Comparison of ENCODE assay signal across 26 cellular contexts in the genomic region with DNA sequence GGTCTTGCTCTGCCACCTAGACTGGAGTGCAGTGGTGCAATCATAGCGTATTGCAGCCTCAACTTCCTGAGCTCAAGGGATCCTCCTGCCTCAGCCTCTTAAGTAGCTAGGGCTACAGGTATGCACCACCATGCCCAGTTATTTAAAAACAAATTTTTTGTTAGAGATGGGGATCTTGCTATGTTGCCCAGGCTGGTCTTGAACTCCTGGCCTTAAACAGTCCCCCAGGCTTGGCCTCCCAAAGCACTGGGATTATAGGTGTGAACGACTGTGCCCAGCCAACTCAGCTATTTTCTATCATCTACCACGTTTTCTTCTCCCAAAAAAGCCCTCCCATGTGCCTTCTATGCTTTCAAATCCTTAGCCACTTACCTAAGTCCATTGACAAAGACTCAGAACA.
"Had no signal": no experiment of that assay in that cellular context is flagged by ENCODE, and none has a peak within 500 bp of the region (broad histone marks: within the 10 kb centered on the region; RNA-seq: fewer than 3 reads in every experiment).

No MANE protein-coding gene starts in this region.

- H3K27me3 ChIP-seq: stomach, suprapubic skin, testis, thyroid gland, tibial artery, tibial nerve, transverse colon, upper lobe of left lung, upper lobe of right lung, uterus, vagina had no signal

- FAIRE-seq: urothelium cell line had no signal

- DNase-seq: stimulated activated CD4-positive, alpha-beta T cell treated with anti-CD3 and anti-CD28 coated beads, Interleukin-2, amount 100 ng/mL, for 48 hours; stimulated activated CD4-positive, alpha-beta T cell treated with anti-CD3 and anti-CD28 coated beads, Interleukin-4, amount 100 ng/mL, for 1 hour; stimulated activated CD4-positive, alpha-beta T cell treated with anti-CD3 and anti-CD28 coated beads, Interleukin-4, amount 100 ng/mL, for 24 hours; stimulated activated CD4-positive, alpha-beta T cell treated with anti-CD3 and anti-CD28 coated beads, Interleukin-4, amount 100 ng/mL, for 4 hours; stimulated activated CD8-positive, alpha-beta memory T cell treated with anti-CD3 and anti-CD28 coated beads, Interleukin-4, amount 100 ng/mL, for 48 hours; stimulated activated naive B cell treated with anti-CD40 and anti-IgM and Interleukin-4, amounts not matched to agents 10 μg/mL and 1 μg/mL and 100 μg/mL, for 72 hours; stimulated activated naive CD4-positive, alpha-beta T cell; stimulated activated naive CD4-positive, alpha-beta T cell treated with Interleukin-2 at 50 U/mL for 16 hours; stimulated activated naive CD8-positive, alpha-beta T cell treated with anti-CD3 and anti-CD28 coated beads, Interleukin-15, amount 100 ng/mL, for 72 hours; stimulated activated naive CD8-positive, alpha-beta T cell treated with anti-CD3 and anti-CD28 coated beads, Interleukin-15, Interleukin-2, amounts not matched to agents 100 U/mL and 50 U/mL, for 24 hours; stomach; substantia nigra; testis; thyroid gland; tibial artery; transverse colon; trophoblast cell; upper lobe of left lung; upper lobe of right lung; uterus had no signal

- H3K4me3 ChIP-seq: stomach, suprapubic skin, testis, thoracic aorta, thyroid gland, tibial artery, tibial nerve, transverse colon, upper lobe of left lung, upper lobe of right lung, uterus, vagina had no signal

- H3K36me3 ChIP-seq: stomach, suprapubic skin, thoracic aorta, thyroid gland, tibial artery, tibial nerve, transverse colon, upper lobe of left lung, upper lobe of right lung, uterus, vagina had no signal

- ATAC-seq: stimulated activated memory B cell treated with anti-CD40 and anti-IgM and Interleukin-4, amounts not matched to agents 10 μg/mL and 1 μg/mL and 100 μg/mL, for 72 hours; stimulated activated naive CD8-positive, alpha-beta T cell treated with anti-CD3 and anti-CD28 coated beads, Interleukin-15, Interleukin-2, amounts not matched to agents 100 U/mL and 50 U/mL, for 24 hours; upper lobe of right lung had no signal

- H3K9me3 ChIP-seq: suprapubic skin, testis, thoracic aorta, thyroid gland, tibial artery, tibial nerve, transverse colon, upper lobe of left lung, upper lobe of right lung, uterus, vagina had no signal

- H3K4me1 ChIP-seq: suprapubic skin, testis, uterus, vagina had no signal

- H3K27ac ChIP-seq: stomach, suprapubic skin, testis, thoracic aorta, thyroid gland, tibial artery, tibial nerve, transverse colon, upper lobe of left lung, upper lobe of right lung, vagina had no signal
